ENCODE assay signal across 1 cellular context in genomic region chr6:30678964-30679726, GRCh38.
TF ChIP-seq lines count a peak whose summit lies in the region.

No MANE protein-coding gene starts in this region.

TF ChIP-seq in GM23338, 12 proteins besides CTCF, POLR2A, EP300 and RAD21 (continued from another document):
- TF ChIP-seq JUNB (IDR thresholded peaks at IDR 0.05; ENCODE audit: unreplicated experiment) = no peak
- TF ChIP-seq, protein P1, sequence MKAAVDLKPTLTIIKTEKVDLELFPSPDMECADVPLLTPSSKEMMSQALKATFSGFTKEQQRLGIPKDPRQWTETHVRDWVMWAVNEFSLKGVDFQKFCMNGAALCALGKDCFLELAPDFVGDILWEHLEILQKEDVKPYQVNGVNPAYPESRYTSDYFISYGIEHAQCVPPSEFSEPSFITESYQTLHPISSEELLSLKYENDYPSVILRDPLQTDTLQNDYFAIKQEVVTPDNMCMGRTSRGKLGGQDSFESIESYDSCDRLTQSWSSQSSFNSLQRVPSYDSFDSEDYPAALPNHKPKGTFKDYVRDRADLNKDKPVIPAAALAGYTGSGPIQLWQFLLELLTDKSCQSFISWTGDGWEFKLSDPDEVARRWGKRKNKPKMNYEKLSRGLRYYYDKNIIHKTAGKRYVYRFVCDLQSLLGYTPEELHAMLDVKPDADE (IDR thresholded peaks at IDR 0.05) = no peak
